Comparison of ENCODE assay signal across 7 cellular contexts in the genomic region with DNA sequence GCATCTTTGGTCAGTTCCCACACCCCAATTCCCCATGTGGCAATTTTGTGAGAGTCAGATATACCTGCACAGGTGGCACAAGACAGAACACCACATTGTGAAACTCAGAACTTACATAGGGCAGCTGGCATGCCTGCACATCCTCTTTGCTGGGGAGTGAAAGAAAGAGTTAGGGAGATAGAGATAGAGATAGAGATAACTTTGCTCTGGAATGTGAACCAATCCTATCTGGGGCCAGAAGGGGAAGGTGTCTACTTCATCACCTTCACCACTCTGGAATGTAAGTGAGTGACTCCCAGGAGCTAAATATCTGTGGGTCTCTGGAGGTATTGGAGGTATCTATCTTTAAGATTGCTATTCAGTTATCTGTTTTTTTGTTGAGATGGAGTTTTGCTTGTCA.
"Had no signal": no experiment of that assay in that cellular context is flagged by ENCODE, and none has a peak within 500 bp of the region (broad histone marks: within the 10 kb centered on the region; RNA-seq: fewer than 3 reads in every experiment).

No MANE protein-coding gene starts in this region.

- H3K4me3 ChIP-seq: K562 had no signal

- H3K9me3 Mint-ChIP-seq: IgD-negative memory B cell had no signal

- H3K36me3 Mint-ChIP-seq: IgD-negative memory B cell had no signal

- H3K4me1 Mint-ChIP-seq: IgD-negative memory B cell had no signal

- H3K27ac Mint-ChIP-seq: IgD-negative memory B cell had no signal

- FAIRE-seq: HepG2, HTR-8/SVneo, K562 had no signal

- ATAC-seq: HepG2, K562 had no signal

- H3K27ac ChIP-seq: HL-60 had no signal

- DNase-seq: IMR-90, KBM-7 had no signal
